In genomic region chr15:76162050-76162425, GRCh38 we compare ENCODE assay signal across 20 cellular contexts.
"Had no signal": no experiment of that assay in that cellular context is flagged by ENCODE, and none has a peak within 500 bp of the region (broad histone marks: within the 10 kb centered on the region; RNA-seq: fewer than 3 reads in every experiment).

No MANE protein-coding gene starts in this region.

- H3K4me1 ChIP-seq: ascending aorta had no signal

- H3K27ac ChIP-seq: ascending aorta, epithelial cell of prostate had no signal

- H3K27ac Mint-ChIP-seq: activated naive CD4-positive, alpha-beta T cell treated with anti-CD3 and anti-CD28 coated beads for 36 hours; activated naive CD8-positive, alpha-beta T cell treated with anti-CD3 and anti-CD28 coated beads, Interleukin-2, amount 50 U/mL, for 24 hours; activated T-helper 2 cell treated with anti-CD3 and anti-CD28 coated beads, Interferon-gamma antibody, Interleukin-2, Interleukin-4, amounts not matched to agents 10 μg/mL and 5 μg/mL and 100 μg/mL, durations not matched to agents 14 hours and 24 hours and 36 hours; immature natural killer cell; stimulated activated naive CD8-positive, alpha-beta T cell treated with anti-CD3 and anti-CD28 coated beads, Interleukin-15, amount 100 ng/mL, for 72 hours had no signal

- ATAC-seq: activated naive CD8-positive, alpha-beta T cell treated with anti-CD3 and anti-CD28 coated beads, Interleukin-2, amount 50 U/mL, for 24 hours; lower lobe of right lung; naive thymus-derived CD4-positive, alpha-beta T cell; stimulated activated naive CD8-positive, alpha-beta T cell treated with anti-CD3 and anti-CD28 coated beads, Interleukin-15, amount 100 ng/mL, for 72 hours; upper lobe of right lung had no signal

- H3K9me3 Mint-ChIP-seq: activated naive CD4-positive, alpha-beta T cell treated with anti-CD3 and anti-CD28 coated beads for 36 hours; activated naive CD8-positive, alpha-beta T cell treated with anti-CD3 and anti-CD28 coated beads, Interleukin-2, amount 50 U/mL, for 24 hours; activated T-helper 2 cell treated with anti-CD3 and anti-CD28 coated beads, Interferon-gamma antibody, Interleukin-2, Interleukin-4, amounts not matched to agents 10 μg/mL and 5 μg/mL and 100 μg/mL, durations not matched to agents 14 hours and 24 hours and 36 hours; immature natural killer cell; naive thymus-derived CD4-positive, alpha-beta T cell; stimulated activated naive CD8-positive, alpha-beta T cell treated with anti-CD3 and anti-CD28 coated beads, Interleukin-15, amount 100 ng/mL, for 72 hours had no signal

- H3K4me3 ChIP-seq: ascending aorta, heart left ventricle, lower lobe of right lung, psoas muscle, spleen, testis, upper lobe of right lung had no signal

- H3K9me3 ChIP-seq: ascending aorta, heart left ventricle, lower lobe of right lung, psoas muscle, spleen, testis, upper lobe of right lung had no signal

- H3K4me3 Mint-ChIP-seq: activated naive CD4-positive, alpha-beta T cell treated with anti-CD3 and anti-CD28 coated beads for 36 hours; activated naive CD8-positive, alpha-beta T cell treated with anti-CD3 and anti-CD28 coated beads, Interleukin-2, amount 50 U/mL, for 24 hours; immature natural killer cell; naive thymus-derived CD4-positive, alpha-beta T cell; stimulated activated naive CD8-positive, alpha-beta T cell treated with anti-CD3 and anti-CD28 coated beads, Interleukin-15, amount 100 ng/mL, for 72 hours had no signal

- H3K36me3 ChIP-seq: ascending aorta, heart left ventricle, lower lobe of right lung, spleen, upper lobe of right lung had no signal

- H3K27me3 ChIP-seq: ascending aorta, heart left ventricle, spleen, testis, upper lobe of right lung had no signal

- DNase-seq: activated CD4-positive, alpha-beta T cell treated with anti-CD3 and anti-CD28 coated beads for 1 hour; activated CD4-positive, alpha-beta T cell treated with anti-CD3 and anti-CD28 coated beads, Interleukin-2, amount 50 U/mL, for 4 hours; activated naive CD4-positive, alpha-beta T cell treated with anti-CD3 and anti-CD28 coated beads for 36 hours; activated naive CD8-positive, alpha-beta T cell treated with anti-CD3 and anti-CD28 coated beads, Interleukin-2, amount 50 U/mL, for 24 hours; foreskin melanocyte; heart left ventricle; immature natural killer cell; left cardiac atrium; lower lobe of right lung; naive thymus-derived CD4-positive, alpha-beta T cell; nucleus accumbens; spleen; stimulated activated naive CD8-positive, alpha-beta T cell treated with anti-CD3 and anti-CD28 coated beads, Interleukin-15, amount 100 ng/mL, for 72 hours; T-helper 9 cell; testis; upper lobe of right lung had no signal

- H3K36me3 Mint-ChIP-seq: immature natural killer cell; naive thymus-derived CD4-positive, alpha-beta T cell had no signal

- H3K4me1 Mint-ChIP-seq: activated naive CD8-positive, alpha-beta T cell treated with anti-CD3 and anti-CD28 coated beads, Interleukin-2, amount 50 U/mL, for 24 hours; immature natural killer cell; stimulated activated naive CD8-positive, alpha-beta T cell treated with anti-CD3 and anti-CD28 coated beads, Interleukin-15, amount 100 ng/mL, for 72 hours had no signal
